ENCODE assay signal across 2 cellular contexts in the genomic region with DNA sequence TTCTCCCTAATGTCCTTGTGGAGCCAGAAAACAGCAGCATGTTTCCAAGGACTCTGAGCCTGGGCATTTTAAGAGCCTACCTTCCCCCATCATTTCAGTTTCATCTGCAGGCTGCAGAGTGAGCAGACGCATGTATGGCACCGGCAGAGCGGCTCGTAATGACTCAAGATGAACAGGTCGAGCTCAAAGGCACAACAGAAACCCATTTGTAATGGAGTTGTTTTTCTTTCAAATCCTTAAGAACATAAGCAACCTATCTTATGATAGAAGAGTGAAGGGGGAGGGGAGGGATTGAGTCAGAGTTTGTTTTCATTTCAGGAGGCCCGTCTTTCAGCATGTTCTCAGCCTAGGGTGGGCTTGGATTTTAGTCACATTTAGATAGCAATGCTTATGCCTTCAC.
TF ChIP-seq lines count a peak whose summit lies in the region.

No MANE protein-coding gene starts in this region.

TF ChIP-seq in A549, 52 proteins besides CTCF, POLR2A, EP300 and RAD21:
- TF ChIP-seq PHF8 (IDR thresholded peaks at IDR 0.05; ENCODE audit: borderline replicate concordance, low read depth) (no peak), ZNF302 (CRISPR knock-in tag; IDR thresholded peaks at IDR 0.05) (no peak), ZC3H11A (IDR thresholded peaks at IDR 0.05) (no peak), CBX2 (IDR thresholded peaks at IDR 0.05; ENCODE audit: borderline replicate concordance, low read depth) (no peak), HEYL (CRISPR knock-in tag; IDR thresholded peaks at IDR 0.05) (no peak), FOSL2 (IDR thresholded peaks at IDR 0.05) (no peak), FOSL2 (CRISPR knock-in tag; IDR thresholded peaks at IDR 0.05) (no peak), BCL3 (IDR thresholded peaks at IDR 0.05) (no peak), RARB (CRISPR knock-in tag; IDR thresholded peaks at IDR 0.05) (no peak), CEBPB (IDR thresholded peaks at IDR 0.05) (no peak)

TF ChIP-seq in IMR-90, 13 proteins besides CTCF, POLR2A, EP300 and RAD21:
- TF ChIP-seq RFX5 (IDR thresholded peaks at IDR 0.05; ENCODE audit: low read depth, low read length) = no peak
- TF ChIP-seq ELK1 (IDR thresholded peaks at IDR 0.05; ENCODE audit: borderline replicate concordance, low read depth, low read length) = no peak
- 0 out of 2 replicates have a peak, but pooled peaks have one; percentile 30 for TF ChIP-seq FOS (IDR thresholded peaks at IDR 0.05; ENCODE audit: low read depth, low read length)
